Comparison of ENCODE assay signal across 8 cellular contexts in the genomic region with DNA sequence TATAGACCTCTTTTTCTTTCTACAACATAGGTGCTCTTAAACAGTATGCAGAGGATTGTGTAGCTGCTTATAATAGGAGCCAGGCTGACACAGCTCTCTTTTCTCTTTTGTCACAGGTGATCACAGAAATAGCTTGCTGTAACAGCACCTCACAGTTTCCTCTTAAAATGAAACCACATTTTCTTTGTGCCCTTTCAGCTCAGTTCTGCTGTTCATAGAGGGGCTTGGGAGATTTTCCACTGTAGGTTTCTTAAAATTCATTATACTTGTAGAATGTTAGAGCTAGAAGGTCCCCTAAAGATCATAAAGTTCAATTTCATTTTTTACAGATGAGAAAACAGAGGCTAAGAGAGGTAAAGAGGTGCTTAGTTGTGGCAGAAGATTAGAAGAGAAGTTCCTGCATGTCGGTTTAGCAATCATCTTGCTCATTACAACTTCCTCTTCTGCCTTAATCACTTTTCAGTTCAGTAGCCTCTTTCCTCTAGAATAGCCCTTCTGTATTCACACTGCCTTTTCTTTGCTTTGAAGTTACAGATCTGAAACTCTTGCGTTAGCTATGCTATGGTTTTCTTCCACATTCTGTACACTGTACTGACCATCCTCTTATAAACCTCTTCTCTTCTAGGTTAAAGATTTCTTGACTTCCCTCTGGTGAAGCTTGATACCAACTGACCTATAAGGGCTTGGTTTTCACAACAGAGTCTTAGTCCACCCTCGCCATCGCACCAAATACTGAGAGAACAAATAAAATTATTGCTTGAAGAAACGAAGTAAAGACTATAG. TPM values are rescaled to one million over a fixed set of nuclear protein-coding genes. Genes with fewer than 3 reads are reported as not detected.
A peak's percentile ranks its signal among the peaks of the same experiment; 100 is the strongest.
DNase-seq lines count a peak whose midpoint lies in the region; ATAC-seq and TF ChIP-seq lines count a peak whose summit lies in the region.

No MANE protein-coding gene starts in this region.

- H2BK15ac ChIP-seq in neuronal stem cell (ENCODE audit: low read length): no peak overlapping the region

- no peak overlapping the region for H2BK120ac ChIP-seq in neuronal stem cell (ENCODE audit: low read depth, low read length)

- no peak overlapping the region for H3K14ac ChIP-seq in neuronal stem cell (ENCODE audit: low read length)

- H3K4me2 ChIP-seq in neuronal stem cell (ENCODE audit: insufficient read depth, low read length, poor library complexity, severe bottlenecking): no peak overlapping the region

- no peaks in the 10 kb centered on the region for H3K79me1 ChIP-seq in neuronal stem cell (ENCODE audit: low read depth, low read length)

- no peak overlapping the region for H4K8ac ChIP-seq in neuronal stem cell (ENCODE audit: low read depth, low read length)

- BruUV-seq in A673 (replicated peaks; lab: Mats Ljungman, UMichigan): no TSS peak

- H3K9me3 ChIP-seq in lung (ENCODE audit: control insufficient read depth in 2 of 2, insufficient read depth in 1 of 2, low read length in 1 of 2): peaks cover 0 to 2% of the 10 kb centered on the region in 2 donors
- no peaks in the 10 kb centered on the region for H3K9me3 ChIP-seq in A673 (ENCODE audit: low read depth, low read length, poor library complexity, severe bottlenecking)
- H3K9me3 ChIP-seq in neuronal stem cell (replicated peaks in 1 of 2; ENCODE audit: control insufficient read depth in 2 of 2, insufficient read depth in 1 of 2, low read depth in 1 of 2, low read length in 2 of 2): peaks cover 0 to 5% of the 10 kb centered on the region in 2 donors

- H3K9ac ChIP-seq in neuronal stem cell (ENCODE audit: low read depth, low read length, poor library complexity): no peak overlapping the region

- H3K27me3 ChIP-seq in lung (ENCODE audit: control insufficient read depth, insufficient read depth) (no peaks in the 10 kb centered on the region), A673 (replicated peaks; ENCODE audit: insufficient read depth, low read depth, low read length, poor library complexity) (no peaks in the 10 kb centered on the region), neuronal stem cell (ENCODE audit: control insufficient read depth in 3 of 3, insufficient read depth in 3 of 3, low read depth in 1 of 3, low read length in 3 of 3) (no peaks in the 10 kb centered on the region)

- no peak overlapping the region for H2BK5ac ChIP-seq in neuronal stem cell (ENCODE audit: low read length)

- H4K91ac ChIP-seq in neuronal stem cell (ENCODE audit: low read depth, low read length, poor library complexity): no peak overlapping the region

- 37 to 58% methylated on average over 5 of the region's 5 CpGs for WGBS in lung, 2 donors
- 54 to 60% methylated on average over 5 of the region's 5 CpGs for WGBS in lower leg skin, 2 donors
- no CpG with 5 or more reads among the region's 5 CpGs for WGBS in neuronal stem cell (ENCODE audit: extremely low coverage in 2 of 2, insufficient read length in 2 of 2, insufficient replicate concordance in 1 of 2), 2 donors

- ATAC-seq in GM18520 (IDR thresholded peaks at IDR 0.05; ENCODE audit: unreplicated experiment) (peak; percentile 39), HG02571 (IDR thresholded peaks at IDR 0.05; ENCODE audit: unreplicated experiment) (peak; percentile 43), lung (ENCODE audit: insufficient read depth, low FRiP score) (peak; percentile 42)

- no peak overlapping the region for H3K23ac ChIP-seq in neuronal stem cell (ENCODE audit: low read depth, low read length, poor library complexity)

- TF ChIP-seq POLR2A in lower leg skin (IDR thresholded peaks at IDR 0.05): no peak

- intact Hi-C loops in lower leg skin (cut with DNase I; ENCODE audit: low total_unique reads): no loop called here
- intact Hi-C loops in A673 (cut with micrococcal nuclease; ENCODE audit: unreplicated experiment): no loop called here

- peak; percentile 72 for DNase-seq in NAMALWA (ENCODE audit: low spot score)
- DNase-seq in lung (ENCODE audit: low spot score): no peak
- no peak for DNase-seq in amygdala (lab: John Stamatoyannopoulos, UW)
- no peak for DNase-seq in lower leg skin (ENCODE audit: low spot score in 2 of 2)
- DNase-seq in A673 (ENCODE audit: low spot score): no peak
- DNase-seq in neuronal stem cell (ENCODE audit: low spot score): no peak

- peaks cover 2 to 4% of the 10 kb centered on the region in 2 donors for H3K4me1 ChIP-seq in lung (ENCODE audit: control insufficient read depth in 2 of 2, insufficient read depth in 2 of 2, low read length in 2 of 2)
- no peaks in the 10 kb centered on the region for H3K4me1 ChIP-seq in A673 (ENCODE audit: insufficient read depth, low read length, poor library complexity, severe bottlenecking)
- no peaks in the 10 kb centered on the region for H3K4me1 ChIP-seq in neuronal stem cell (ENCODE audit: control insufficient read depth in 2 of 2, insufficient read depth in 1 of 2, low read depth in 1 of 2, low read length in 2 of 2)

- POLR2A ChIA-PET in A673 (lab: Charles Lee; ENCODE audit: low non-redundant PET): no interaction called here

- no peak overlapping the region for H3K27ac ChIP-seq in lung (ENCODE audit: low read depth in 1 of 2, low read length in 1 of 2)
- no peak overlapping the region for H3K27ac ChIP-seq in A673 (ENCODE audit: low read depth, low read length, poor library complexity, severe bottlenecking)
- no peak overlapping the region for H3K27ac ChIP-seq in neuronal stem cell (replicated peaks; ENCODE audit: low read length)

- no peak overlapping the region for H3K4me3 ChIP-seq in lung
- no peak overlapping the region for H3K4me3 ChIP-seq in lower leg skin (ENCODE audit: low read depth, poor library complexity, severe bottlenecking)
- no peak overlapping the region for H3K4me3 ChIP-seq in A673 (ENCODE audit: low read depth, low read length, poor library complexity, severe bottlenecking)
- no peak overlapping the region for H3K4me3 ChIP-seq in neuronal stem cell (ENCODE audit: low read length in 2 of 2)

- H3K4ac ChIP-seq in neuronal stem cell (ENCODE audit: low read length): no peak overlapping the region

- H2AFZ ChIP-seq in neuronal stem cell (ENCODE audit: low read length): no peak overlapping the region

- no peak overlapping the region for H3K18ac ChIP-seq in neuronal stem cell (ENCODE audit: low read length)

- H3K36me3 ChIP-seq in lung (ENCODE audit: control insufficient read depth in 2 of 2, insufficient read depth in 2 of 2, low read length in 2 of 2) (peaks cover 2 to 20% of the 10 kb centered on the region in 2 donors), A673 (ENCODE audit: insufficient read depth, low read length, poor library complexity, severe bottlenecking) (peaks cover 5% of the 10 kb centered on the region), neuronal stem cell (replicated peaks in 1 of 2; ENCODE audit: control insufficient read depth in 2 of 2, insufficient read depth in 2 of 2, low read length in 2 of 2) (peaks cover 3 to 31% of the 10 kb centered on the region in 2 donors)

- H2AK5ac ChIP-seq in neuronal stem cell (ENCODE audit: low read depth, low read length): no peak overlapping the region

- no peak overlapping the region for H2BK12ac ChIP-seq in neuronal stem cell (ENCODE audit: low read length)

- CTCF ChIA-PET in A673 (lab: Charles Lee): interaction anchor here (0.5 kb wide), 1 partner anchor 16 kb away, joined by 4 read pairs; no protein-coding TSS in a partner anchor

- TF ChIP-seq CTCF in lung (IDR thresholded peaks at IDR 0.05; ENCODE audit: control extremely low read depth, extremely low read depth): no peak
- TF ChIP-seq CTCF in lower leg skin (IDR thresholded peaks at IDR 0.05): no peak
- no peak for TF ChIP-seq CTCF in A673 (conservative IDR thresholded peaks at IDR 0.05; ENCODE audit: low read depth, low read length)

RNA-seq across cellular contexts. Expression of a gene that starts 35.1 kb away (rescaled TPM):
- 10 to 100 TPM; 15.3 to 19.0 TPM for total RNA-seq in lung
- polyA plus RNA-seq in lung: 1 to 10 TPM; 2.8 to 5.1 TPM
- 10 to 100 TPM; 14.1 to 24.5 (median 17.2) TPM for total RNA-seq in lower leg skin
- total RNA-seq in A673 (2021): 23.5 and 24.5 TPM in 2 replicates
- 21.8 TPM for polyA plus RNA-seq in neuronal stem cell (2013, experiment 1 of 2)
- 22.2 TPM for polyA plus RNA-seq in neuronal stem cell (2013, experiment 2 of 2)
